ENCODE assay signal across 16 cellular contexts in the genomic region with DNA sequence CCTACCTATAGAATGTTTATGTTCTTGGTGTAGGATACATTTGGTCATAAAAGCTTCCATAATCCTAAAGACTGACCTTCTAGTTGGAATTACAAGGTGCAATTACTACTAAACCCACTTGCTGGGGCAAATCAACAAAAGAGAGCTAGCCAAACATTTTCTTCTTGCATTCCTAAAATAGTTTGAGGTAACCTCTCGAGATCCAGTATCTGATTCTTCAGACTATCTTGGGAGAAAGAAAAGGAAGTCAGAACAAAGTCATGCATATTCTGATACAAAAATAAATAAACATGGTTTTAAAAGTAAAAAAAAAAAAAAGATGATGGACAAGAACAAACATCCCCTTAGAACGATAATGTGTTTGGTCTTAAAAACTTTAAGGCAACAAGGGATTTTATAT.
"Had no signal": no experiment of that assay in that cellular context is flagged by ENCODE, and none has a peak within 500 bp of the region (broad histone marks: within the 10 kb centered on the region; RNA-seq: fewer than 3 reads in every experiment).

No MANE protein-coding gene starts in this region.

- H3K79me2 ChIP-seq: hepatocyte had no signal

- FAIRE-seq: kidney, TTC549 had no signal

- ATAC-seq: activated CD8-positive, alpha-beta T cell treated with anti-CD3 and anti-CD28 coated beads, Interleukin-2, amount 10 ng/mL, durations not matched to agents 7 days and 5 days; left ventricle myocardium superior; psoas muscle; right lobe of liver had no signal

- H3K27ac ChIP-seq: hepatocyte, psoas muscle, right lobe of liver, spleen had no signal

- H3K4me2 ChIP-seq: hepatocyte had no signal

- H3K9me3 ChIP-seq: psoas muscle, right lobe of liver, spleen had no signal

- H2AFZ ChIP-seq: hepatocyte had no signal

- DNase-seq: activated B cell treated with CpG ODN at 0.5 μM for 24 hours; activated CD4-positive, alpha-beta T cell treated with anti-CD3 and anti-CD28 coated beads, Interleukin-2, amount 10 ng/mL, durations not matched to agents 24 days and 14 days; activated CD8-positive, alpha-beta memory T cell treated with anti-CD3 and anti-CD28 coated beads, Interleukin-2, amount 50 U/mL, for 4 hours; activated CD8-positive, alpha-beta T cell treated with anti-CD3 and anti-CD28 coated beads, Interleukin-2, amount 10 ng/mL, durations not matched to agents 7 days and 5 days; activated gamma-delta T cell; activated naive CD8-positive, alpha-beta T cell treated with anti-CD3 and anti-CD28 coated beads for 36 hours; activated T-cell treated with anti-CD3 and anti-CD28 coated beads, Interleukin-2, amount 50 U/mL, for 48 hours; aorta; kidney; left ventricle myocardium superior; mesenchymal stem cell; psoas muscle; right lobe of liver; spleen had no signal

- H3K27me3 ChIP-seq: hepatocyte, spleen had no signal

- H3K4me1 ChIP-seq: psoas muscle, right lobe of liver, spleen had no signal

- H3K36me3 ChIP-seq: right lobe of liver, spleen had no signal

- H3K4me3 ChIP-seq: hepatocyte, psoas muscle, right lobe of liver, spleen had no signal
